In the genomic region with DNA sequence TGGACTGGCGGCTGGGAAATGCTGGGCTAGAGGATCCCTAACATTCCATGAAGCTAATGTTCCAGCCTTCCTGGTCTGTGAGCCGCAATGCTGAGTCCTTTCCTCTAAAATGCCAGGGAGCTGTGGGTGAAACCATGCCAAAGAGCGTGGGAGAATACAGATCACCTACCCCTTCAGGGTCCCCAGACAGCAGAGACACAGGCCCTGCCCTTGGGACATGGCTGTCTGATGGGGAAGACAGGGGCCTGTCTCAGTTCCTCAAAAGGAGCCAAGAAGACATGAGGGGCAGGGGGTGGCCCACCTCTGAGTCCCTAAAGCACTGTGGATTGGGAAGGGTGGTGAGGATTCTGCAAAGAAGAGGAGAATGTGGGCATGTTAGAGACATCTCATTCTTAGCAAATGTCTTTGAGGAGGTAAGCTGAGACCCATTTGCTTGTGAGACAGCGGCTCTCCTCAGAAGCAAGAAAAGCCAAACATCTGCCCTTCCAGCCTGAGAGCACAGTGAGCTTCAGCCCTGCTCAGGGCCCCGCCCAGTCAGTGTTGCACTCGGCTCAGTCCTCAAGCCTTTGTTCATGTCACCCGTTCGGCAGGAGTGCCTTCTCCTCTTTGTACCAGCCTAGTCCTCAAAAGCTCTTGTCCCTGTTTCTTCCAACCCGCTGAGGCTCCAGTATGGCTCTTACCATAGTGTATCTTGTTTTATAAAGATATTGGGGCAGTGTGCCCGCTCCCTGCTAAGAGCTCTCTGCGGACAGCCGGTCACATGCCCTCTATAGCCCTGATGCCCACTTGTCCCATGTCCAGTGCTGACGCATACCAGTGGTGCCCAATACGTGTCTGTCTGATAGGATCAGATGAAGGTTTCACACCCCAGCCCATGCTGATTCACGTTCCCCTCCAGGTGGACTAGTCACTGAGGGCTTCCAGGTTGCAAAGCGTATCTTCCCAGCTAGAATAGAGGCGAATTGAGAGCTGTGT, we compare ENCODE assay signal across 26 cellular contexts.
DNase-seq lines count a peak whose midpoint lies in the region; ATAC-seq and TF ChIP-seq lines count a peak whose summit lies in the region.
"Had no signal": no experiment of that assay in that cellular context is flagged by ENCODE, and none has a peak within 500 bp of the region (broad histone marks: within the 10 kb centered on the region; RNA-seq: fewer than 3 reads in every experiment).

No MANE protein-coding gene starts in this region.

- no peak overlapping the region for H3K27ac Mint-ChIP-seq in natural killer cell treated with Interleukin-12 subunit alpha and Interleukin-12 subunit beta and Interleukin-15 and Interleukin-18, amount 100 ng/mL, for 72 hours
- no peak overlapping the region for H3K27ac Mint-ChIP-seq in natural killer cell
- H3K27ac Mint-ChIP-seq in stimulated activated effector memory CD8-positive, alpha-beta T cell treated with anti-CD3 and anti-CD28 coated beads, Interleukin-12 subunit alpha, Interleukin-12 subunit beta, amount 100 ng/mL, for 72 hours, result no peak overlapping the region
- no peak overlapping the region for H3K27ac Mint-ChIP-seq in activated naive CD8-positive, alpha-beta T cell treated with anti-CD3 and anti-CD28 coated beads for 36 hours
- H3K27ac Mint-ChIP-seq: B cell; CD8-positive, alpha-beta T cell had no signal

- intact Hi-C loops in natural killer cell (cut with micrococcal nuclease), result no loop called here

- ATAC-seq in natural killer cell treated with Interleukin-12 subunit alpha and Interleukin-12 subunit beta and Interleukin-15 and Interleukin-18, amount 100 ng/mL, for 72 hours, result peak in 1 of 2 donors; percentile 18
- ATAC-seq in natural killer cell (no peak), HG03460 (IDR thresholded peaks at IDR 0.05; ENCODE audit: unreplicated experiment) (no peak)
- peak; percentile 27 for ATAC-seq in stimulated activated effector memory CD8-positive, alpha-beta T cell treated with anti-CD3 and anti-CD28 coated beads, Interleukin-12 subunit alpha, Interleukin-12 subunit beta, amount 100 ng/mL, for 72 hours
- ATAC-seq: CD8-positive, alpha-beta T cell; HepG2 had no signal

- no peaks in the 10 kb centered on the region for H3K9me3 Mint-ChIP-seq in natural killer cell treated with Interleukin-12 subunit alpha and Interleukin-12 subunit beta and Interleukin-15 and Interleukin-18, amount 100 ng/mL, for 72 hours
- no peaks in the 10 kb centered on the region for H3K9me3 Mint-ChIP-seq in natural killer cell
- H3K9me3 Mint-ChIP-seq in stimulated activated effector memory CD8-positive, alpha-beta T cell treated with anti-CD3 and anti-CD28 coated beads, Interleukin-12 subunit alpha, Interleukin-12 subunit beta, amount 100 ng/mL, for 72 hours, result no peaks in the 10 kb centered on the region
- no peaks in the 10 kb centered on the region for H3K9me3 Mint-ChIP-seq in activated naive CD8-positive, alpha-beta T cell treated with anti-CD3 and anti-CD28 coated beads for 36 hours
- H3K9me3 Mint-ChIP-seq: CD8-positive, alpha-beta T cell had no signal

- no peak for TF ChIP-seq CTCF in natural killer cell (IDR thresholded peaks at IDR 0.05)
- TF ChIP-seq CTCF in coronary artery (IDR thresholded peaks at IDR 0.05), result no peak

- H3K4me3 Mint-ChIP-seq in natural killer cell treated with Interleukin-12 subunit alpha and Interleukin-12 subunit beta and Interleukin-15 and Interleukin-18, amount 100 ng/mL, for 72 hours, result no peak overlapping the region
- no peak overlapping the region for H3K4me3 Mint-ChIP-seq in natural killer cell
- no peak overlapping the region for H3K4me3 Mint-ChIP-seq in stimulated activated effector memory CD8-positive, alpha-beta T cell treated with anti-CD3 and anti-CD28 coated beads, Interleukin-12 subunit alpha, Interleukin-12 subunit beta, amount 100 ng/mL, for 72 hours
- H3K4me3 Mint-ChIP-seq in activated naive CD8-positive, alpha-beta T cell treated with anti-CD3 and anti-CD28 coated beads for 36 hours, result no peak overlapping the region
- H3K4me3 Mint-ChIP-seq: B cell; CD8-positive, alpha-beta T cell had no signal

- no peak overlapping the region for H3K27ac ChIP-seq in coronary artery
- H3K27ac ChIP-seq: C4-2B, SJSA1 had no signal

- no peaks in the 10 kb centered on the region for H3K36me3 Mint-ChIP-seq in natural killer cell treated with Interleukin-12 subunit alpha and Interleukin-12 subunit beta and Interleukin-15 and Interleukin-18, amount 100 ng/mL, for 72 hours
- no peaks in the 10 kb centered on the region for H3K36me3 Mint-ChIP-seq in natural killer cell
- H3K36me3 Mint-ChIP-seq in stimulated activated effector memory CD8-positive, alpha-beta T cell treated with anti-CD3 and anti-CD28 coated beads, Interleukin-12 subunit alpha, Interleukin-12 subunit beta, amount 100 ng/mL, for 72 hours, result no peaks in the 10 kb centered on the region
- H3K36me3 Mint-ChIP-seq in activated naive CD8-positive, alpha-beta T cell treated with anti-CD3 and anti-CD28 coated beads for 36 hours, result no peaks in the 10 kb centered on the region
- H3K36me3 Mint-ChIP-seq: CD8-positive, alpha-beta T cell had no signal

- H3K27me3 Mint-ChIP-seq in natural killer cell treated with Interleukin-12 subunit alpha and Interleukin-12 subunit beta and Interleukin-15 and Interleukin-18, amount 100 ng/mL, for 72 hours, result peaks cover 3 to 22% of the 10 kb centered on the region in 2 donors
- H3K27me3 Mint-ChIP-seq in natural killer cell (ENCODE audit: low read depth in 2 of 2), result peaks cover 0 to 6% of the 10 kb centered on the region in 2 donors
- peaks cover 7% of the 10 kb centered on the region for H3K27me3 Mint-ChIP-seq in activated naive CD8-positive, alpha-beta T cell treated with anti-CD3 and anti-CD28 coated beads for 36 hours

- no peak overlapping the region for H3K4me3 ChIP-seq in coronary artery
- H3K4me3 ChIP-seq: SJSA1 had no signal

- peak; percentile 38 for DNase-seq in natural killer cell treated with Interleukin-12 subunit alpha and Interleukin-12 subunit beta and Interleukin-15 and Interleukin-18, amount 100 ng/mL, for 72 hours (ENCODE audit: low spot score)
- DNase-seq in natural killer cell, result no peak
- DNase-seq in NCI-H510A treated with DMSO at 0.1 percent for 48 hours (lab: John Stamatoyannopoulos, UW), result peak; percentile 44
- DNase-seq in coronary artery (ENCODE audit: low spot score), result peak; percentile 22
- no peak for DNase-seq in stimulated activated effector memory CD8-positive, alpha-beta T cell treated with anti-CD3 and anti-CD28 coated beads, Interleukin-12 subunit alpha, Interleukin-12 subunit beta, amount 100 ng/mL, for 72 hours (ENCODE audit: low spot score in 2 of 2)
- DNase-seq in activated naive CD8-positive, alpha-beta T cell treated with anti-CD3 and anti-CD28 coated beads for 36 hours, result no peak
- DNase-seq in activated T-cell treated with anti-CD3 and anti-CD28 coated beads for 4 hours, result no peak
- DNase-seq: Caco-2; CD8-positive, alpha-beta T cell; DMS79; EL; GF-D8; Kasumi-1; MV-4-11; NCI-H1105; NCI-H1436 treated with DMSO at 0.1 percent for 48 hours; NCI-H187 treated with DMSO at 0.1 percent for 48 hours; NCI-H2107; NCI-H446 treated with DMSO at 0.1 percent for 48 hours; Right ventricle myocardium superior; RPMI8226 had no signal

- no peaks in the 10 kb centered on the region for H3K4me1 Mint-ChIP-seq in natural killer cell treated with Interleukin-12 subunit alpha and Interleukin-12 subunit beta and Interleukin-15 and Interleukin-18, amount 100 ng/mL, for 72 hours (ENCODE audit: low read depth in 2 of 2)
- no peaks in the 10 kb centered on the region for H3K4me1 Mint-ChIP-seq in natural killer cell
- H3K4me1 Mint-ChIP-seq in stimulated activated effector memory CD8-positive, alpha-beta T cell treated with anti-CD3 and anti-CD28 coated beads, Interleukin-12 subunit alpha, Interleukin-12 subunit beta, amount 100 ng/mL, for 72 hours, result no peaks in the 10 kb centered on the region
- H3K4me1 Mint-ChIP-seq in activated naive CD8-positive, alpha-beta T cell treated with anti-CD3 and anti-CD28 coated beads for 36 hours, result no peaks in the 10 kb centered on the region
- H3K4me1 Mint-ChIP-seq: B cell had no signal

Comparison
In these comparisons a context has a peak if more than half of its experiments do, and no peak if none do; other contexts are left out.
1. DNase-seq: peak in natural killer cell treated with Interleukin-12 subunit alpha and Interleukin-12 subunit beta and Interleukin-15 and Interleukin-18, amount 100 ng/mL, for 72 hours (single experiment), NCI-H510A treated with DMSO at 0.1 percent for 48 hours (single experiment) and coronary artery (single experiment); none in natural killer cell (single experiment), stimulated activated effector memory CD8-positive, alpha-beta T cell treated with anti-CD3 and anti-CD28 coated beads, Interleukin-12 subunit alpha, Interleukin-12 subunit beta, amount 100 ng/mL, for 72 hours (0 of 2), activated naive CD8-positive, alpha-beta T cell treated with anti-CD3 and anti-CD28 coated beads for 36 hours (single experiment) and activated T-cell treated with anti-CD3 and anti-CD28 coated beads for 4 hours (single experiment).